ENCODE assay signal across 8 cellular contexts in genomic region chr1:143839182-143839581, GRCh38.
DNase-seq lines count a peak whose midpoint lies in the region; ATAC-seq and TF ChIP-seq lines count a peak whose summit lies in the region.
"Not testable (repeated sequence)": the region's sequence is repeated elsewhere in the genome, so short reads cannot be mapped to it uniquely, and the experiment has no call there.

No MANE protein-coding gene starts in this region.

- not testable (repeated sequence) for H3K79me2 ChIP-seq in GM23338 (replicated peaks; ENCODE audit: insufficient read depth)

- not testable (repeated sequence) for H3K9ac ChIP-seq in iPS-20b (ENCODE audit: low read depth, low read length)

- H3K9me3 ChIP-seq in iPS-20b (ENCODE audit: insufficient read depth, low read depth, low read length); upper lobe of right lung: not testable (repeated sequence)

- not testable (repeated sequence) for H3K9me2 ChIP-seq in GM23338 (ENCODE audit: insufficient read depth)

- peak overlapping the region; percentile 72 for H3K4me2 ChIP-seq in GM23338

- H3K36me3 ChIP-seq in GM23338 (ENCODE audit: insufficient read depth); iPS-20b (ENCODE audit: insufficient read depth, low read depth, low read length); upper lobe of right lung: not testable (repeated sequence)

- H3K4me1 Mint-ChIP-seq in GM23338; T-cell; activated CD8-positive, alpha-beta memory T cell treated with anti-CD3 and anti-CD28 coated beads, Interleukin-2, amount 10 ng/mL, durations not matched to agents 7 days and 5 days; central memory CD8-positive, alpha-beta T cell; memory B cell: not testable (repeated sequence)

- not testable (repeated sequence) for H3K9me3 Mint-ChIP-seq in GM23338; T-cell; activated CD8-positive, alpha-beta memory T cell treated with anti-CD3 and anti-CD28 coated beads, Interleukin-2, amount 10 ng/mL, durations not matched to agents 7 days and 5 days (ENCODE audit: low read depth); central memory CD8-positive, alpha-beta T cell; memory B cell

- not testable (repeated sequence) for H3K27me3 Mint-ChIP-seq in GM23338 (ENCODE audit: insufficient read depth, low read depth, poor library complexity); central memory CD8-positive, alpha-beta T cell; memory B cell
- peaks cover 0 to 19% of the 10 kb centered on the region in 2 donors for H3K27me3 Mint-ChIP-seq in T-cell
- peaks cover 10% of the 10 kb centered on the region for H3K27me3 Mint-ChIP-seq in activated CD8-positive, alpha-beta memory T cell treated with anti-CD3 and anti-CD28 coated beads, Interleukin-2, amount 10 ng/mL, durations not matched to agents 7 days and 5 days

- not testable (repeated sequence) for H3F3A ChIP-seq in GM23338 (replicated peaks; ENCODE audit: low read depth)

- H3K27ac ChIP-seq in GM23338 (ENCODE audit: low read depth); iPS-20b (ENCODE audit: low read length); upper lobe of right lung: not testable (repeated sequence)

- H2AFZ ChIP-seq in GM23338 = not testable (repeated sequence)

- POLR2A ChIA-PET in T-cell (lab: Charles Lee) = not testable (repeated sequence)

- DNase-seq in GM23338 (ENCODE audit: low spot score); T-cell; activated CD8-positive, alpha-beta memory T cell treated with anti-CD3 and anti-CD28 coated beads, Interleukin-2, amount 10 ng/mL, durations not matched to agents 7 days and 5 days; central memory CD8-positive, alpha-beta T cell (ENCODE audit: low spot score in 2 of 2); memory B cell (ENCODE audit: low spot score in 2 of 2); sciatic nerve (ENCODE audit: low spot score); upper lobe of right lung: not testable (repeated sequence)

- CTCF ChIA-PET in T-cell (lab: Charles Lee); activated CD8-positive, alpha-beta memory T cell treated with anti-CD3 and anti-CD28 coated beads, Interleukin-2, amount 10 ng/mL, durations not matched to agents 7 days and 5 days (lab: Charles Lee): not testable (repeated sequence)

- not testable (repeated sequence) for H3K27me3 ChIP-seq in GM23338 (ENCODE audit: insufficient read depth); upper lobe of right lung
- peaks cover 12% of the 10 kb centered on the region for H3K27me3 ChIP-seq in iPS-20b (ENCODE audit: insufficient read depth, low read length)

- not testable (repeated sequence) for H4K20me1 ChIP-seq in GM23338 (replicated peaks; ENCODE audit: insufficient read depth)

- not testable (repeated sequence) for H3K36me3 Mint-ChIP-seq in GM23338 (ENCODE audit: low read depth); T-cell; activated CD8-positive, alpha-beta memory T cell treated with anti-CD3 and anti-CD28 coated beads, Interleukin-2, amount 10 ng/mL, durations not matched to agents 7 days and 5 days; central memory CD8-positive, alpha-beta T cell (ENCODE audit: insufficient read depth); memory B cell

- not testable (repeated sequence) for TF ChIP-seq CTCF in GM23338 (conservative IDR thresholded peaks at IDR 0.05; ENCODE audit: low read depth in 2 of 2); upper lobe of right lung (IDR thresholded peaks at IDR 0.05)

- not testable (repeated sequence) for H3K4me1 ChIP-seq in GM23338 (ENCODE audit: insufficient read depth); iPS-20b (ENCODE audit: insufficient read depth, low read length); upper lobe of right lung

- peak overlapping the region; percentile 65 for H3K4me3 Mint-ChIP-seq in GM23338
- H3K4me3 Mint-ChIP-seq in T-cell; activated CD8-positive, alpha-beta memory T cell treated with anti-CD3 and anti-CD28 coated beads, Interleukin-2, amount 10 ng/mL, durations not matched to agents 7 days and 5 days; central memory CD8-positive, alpha-beta T cell; memory B cell: not testable (repeated sequence)

- intact Hi-C loops in sciatic nerve (cut with DNase I); upper lobe of right lung (cut with DNase I): not testable (repeated sequence)

- H3K27ac Mint-ChIP-seq in GM23338; T-cell; activated CD8-positive, alpha-beta memory T cell treated with anti-CD3 and anti-CD28 coated beads, Interleukin-2, amount 10 ng/mL, durations not matched to agents 7 days and 5 days; central memory CD8-positive, alpha-beta T cell (ENCODE audit: low read depth); memory B cell: not testable (repeated sequence)

- H3K4me3 ChIP-seq in GM23338 (peak overlapping the region; percentile 44; the same call in 1 of the 2 replicates), iPS-20b (ENCODE audit: low read length) (peak overlapping the region; percentile 60; the same call in 1 of the 2 replicates)
- not testable (repeated sequence) for H3K4me3 ChIP-seq in upper lobe of right lung

- ATAC-seq in GM23338 = peak; percentile 90
- ATAC-seq in T-cell (replicated peaks in 1 of 4) = peak in 3 of 4 experiments; percentile 58 to 77 (median 74)
- ATAC-seq in activated CD8-positive, alpha-beta memory T cell treated with anti-CD3 and anti-CD28 coated beads, Interleukin-2, amount 10 ng/mL, durations not matched to agents 7 days and 5 days = peak; percentile 57
- peak; percentile 43 for ATAC-seq in central memory CD8-positive, alpha-beta T cell (replicated peaks; ENCODE audit: extremely low read depth, poor library complexity, severe bottlenecking)
- peak; percentile 48 for ATAC-seq in memory B cell (ENCODE audit: low read depth)
- ATAC-seq in sciatic nerve = peak; percentile 57
- ATAC-seq in upper lobe of right lung = peak; percentile 75
